In genomic region chr17:45302649-45303173, GRCh38 we compare ENCODE assay signal across 8 cellular contexts. TPM values are rescaled to one million over a fixed set of nuclear protein-coding genes. Genes with fewer than 3 reads are reported as not detected.
DNase-seq lines count a peak whose midpoint lies in the region; ATAC-seq and TF ChIP-seq lines count a peak whose summit lies in the region.

No MANE protein-coding gene starts in this region.

- H2AFZ ChIP-seq in ACC112 (ENCODE audit: low read length, unreplicated experiment): peak overlapping the region; percentile 15

- H3K79me2 ChIP-seq in ACC112 (ENCODE audit: control insufficient read depth, insufficient read depth, low read length, unreplicated experiment): peaks cover 83% of the 10 kb centered on the region

- H3K9ac ChIP-seq in mucosa of rectum (ENCODE audit: low read depth in 1 of 2, low read length in 2 of 2): peak overlapping the region in 1 of 2 donors; percentile 42

- H3K4me1 ChIP-seq in ACC112 (ENCODE audit: control insufficient read depth, insufficient read depth, low read length, unreplicated experiment) (peaks cover 78% of the 10 kb centered on the region), adrenal gland (replicated peaks in 1 of 2) (peaks cover 29 to 69% of the 10 kb centered on the region in 2 donors), mucosa of rectum (ENCODE audit: control insufficient read depth in 2 of 2, insufficient read depth in 2 of 2, low read length in 2 of 2) (peaks cover 28 to 42% of the 10 kb centered on the region in 2 donors)

- DNase-seq in adrenal gland: peak in 2 of 7 donors; percentile 59 to 61
- DNase-seq in iPS-NIHi11 (ENCODE audit: low spot score): no peak
- DNase-seq in effector CD4-positive, alpha-beta T cell: no peak

- ATAC-seq in GM19035 (IDR thresholded peaks at IDR 0.05; ENCODE audit: unreplicated experiment) (peak; percentile 58), HG03521 (IDR thresholded peaks at IDR 0.05; ENCODE audit: unreplicated experiment) (peak; percentile 50), GM21529 (IDR thresholded peaks at IDR 0.05; ENCODE audit: unreplicated experiment) (no peak)

- peak overlapping the region; percentile 75 for H3K27ac ChIP-seq in ACC112 (ENCODE audit: low read depth, low read length)
- peak overlapping the region; percentile 54 to 82 (median 76) for H3K27ac ChIP-seq in adrenal gland
- H3K27ac ChIP-seq in mucosa of rectum (ENCODE audit: low read depth in 2 of 2, low read length in 2 of 2): peak overlapping the region; percentile 56 to 76

- TF ChIP-seq POLR2A in adrenal gland (IDR thresholded peaks at IDR 0.05): no peak

- H3K4me3 ChIP-seq in ACC112 (ENCODE audit: low read depth, low read length): peak overlapping the region; percentile 45
- H3K4me3 ChIP-seq in adrenal gland: no peak overlapping the region
- peak overlapping the region in 1 of 2 donors; percentile 32 for H3K4me3 ChIP-seq in mucosa of rectum (ENCODE audit: low read length in 2 of 2)

- H3K36me3 ChIP-seq in ACC112 (ENCODE audit: insufficient read depth, low read length) (peaks cover 6% of the 10 kb centered on the region; the same call in 1 of the 2 replicates), adrenal gland (replicated peaks in 1 of 2) (no peaks in the 10 kb centered on the region), mucosa of rectum (ENCODE audit: control insufficient read depth in 2 of 2, insufficient read depth in 2 of 2, low read length in 2 of 2) (no peaks in the 10 kb centered on the region)

- intact Hi-C loops in adrenal gland (cut with DNase I): no loop called here

- H3K9me3 ChIP-seq in adrenal gland (replicated peaks in 1 of 3) (no peaks in the 10 kb centered on the region), mucosa of rectum (ENCODE audit: control insufficient read depth in 2 of 2, low read length in 2 of 2) (no peaks in the 10 kb centered on the region)

- H3K27me3 ChIP-seq in ACC112 (ENCODE audit: insufficient read depth, low read length) (no peaks in the 10 kb centered on the region), adrenal gland (no peaks in the 10 kb centered on the region), mucosa of rectum (ENCODE audit: control insufficient read depth in 2 of 2, insufficient read depth in 2 of 2, low read length in 2 of 2) (no peaks in the 10 kb centered on the region)

- TF ChIP-seq CTCF in adrenal gland (IDR thresholded peaks at IDR 0.05): no peak

- WGBS in adrenal gland, 4 donors: 49 to 56% (median 54%) methylated on average over 8 to 10 of the region's 10 CpGs

RNA-seq across cellular contexts. Expression of gene MAP3K14, which starts 14.1 kb away (rescaled TPM):
- total RNA-seq in adrenal gland: 1 to 10 TPM; 2.4 to 9.7 (median 7.2) TPM
- 10 to 100 TPM in 1 of 3 donors, 1 to 10 TPM in 2; 2.9 to 14.7 (median 7.7) TPM for polyA plus RNA-seq in adrenal gland

RNA-seq across cellular contexts. Expression of gene SPATA32, which starts 40.8 kb away (rescaled TPM):
- under 1 TPM in 1 of 8 donors, not detected in 7; 0.11 TPM for total RNA-seq in adrenal gland
- not detected for polyA plus RNA-seq in adrenal gland
